Comparison of ENCODE assay signal across 8 cellular contexts in genomic region chr2:37083873-37084792, GRCh38.
A peak's percentile ranks its signal among the peaks of the same experiment; 100 is the strongest.
DNase-seq lines count a peak whose midpoint lies in the region; ATAC-seq and TF ChIP-seq lines count a peak whose summit lies in the region.

Gene GPATCH11, plus strand, starts transcription at chr2:37084518. Its CDS starts 3,864 bp downstream, at chr2:37088382.
Gene HEATR5B, minus strand, starts transcription at chr2:37084372. Its CDS starts 958 bp downstream, at chr2:37083414.

- peak; percentile 77 for ATAC-seq in HG03378 (IDR thresholded peaks at IDR 0.05; ENCODE audit: unreplicated experiment)

- no peak for TF ChIP-seq CTCF in choroid plexus epithelial cell (conservative IDR thresholded peaks at IDR 0.05; ENCODE audit: low read depth, low read length)

- peak within 1 kb of the TSS; percentile 93 for H3K4me3 ChIP-seq in choroid plexus epithelial cell (ENCODE audit: low read depth, low read length)

- TF ChIP-seq POLR2A in GM19099 (IDR thresholded peaks at IDR 0.05; ENCODE audit: extremely low read depth, insufficient read length, low read depth) = peak; percentile 64

- DNase-seq in AML-193 (lab: John Stamatoyannopoulos, UW) (peak; percentile 85 to 88), NCI-H446 treated with DMSO at 0.1 percent for 48 hours (lab: John Stamatoyannopoulos, UW) (peak; percentile 90), choroid plexus epithelial cell (ENCODE audit: low read depth) (peak; percentile 97), kidney tubule cell (ENCODE audit: low spot score) (peak; percentile 98)
- peak; percentile 87 for DNase-seq in activated CD4-positive, CD25-positive, alpha-beta regulatory T cell treated with anti-CD3 and anti-CD28 coated beads, Interleukin-2, amount 50 U/mL, for 72 hours
- DNase-seq in stimulated activated CD4-positive, alpha-beta T cell treated with anti-CD3 and anti-CD28 coated beads, Interleukin-1b, Interleukin-23, amount 100 ng/mL, for 24 hours (ENCODE audit: low read depth in 4 of 4, low spot score in 1 of 4) = peak; percentile 80 to 89 (median 84)

Comparison
In these comparisons a context has a peak if more than half of its experiments do, and no peak if none do; other contexts are left out.
1. Peak in every context shown above with its lines: DNase-seq, ATAC-seq and H3K4me3 ChIP-seq.